8 cellular contexts compared by ENCODE assay signal in genomic region chr17:5438716-5439445, GRCh38. TPM values are rescaled to one million over a fixed set of nuclear protein-coding genes. Genes with fewer than 3 reads are reported as not detected.
DNase-seq lines count a peak whose midpoint lies in the region; ATAC-seq and TF ChIP-seq lines count a peak whose summit lies in the region.

Gene C1QBP, minus strand, starts transcription at chr17:5439155. Its CDS starts 82 bp downstream, at chr17:5439073.

- H3K4me3 ChIP-seq in heart right ventricle (peak within 1 kb of the TSS; percentile 56 to 97 (median 81)), upper lobe of right lung (peak within 1 kb of the TSS; percentile 73)

- H3K36me3 Mint-ChIP-seq in T-cell = peaks cover 22% of the 10 kb centered on the region

- no peaks in the 10 kb centered on the region for H3K27me3 Mint-ChIP-seq in T-cell

- H3K36me3 ChIP-seq in heart right ventricle (peaks cover 0 to 68% (median 21%) of the 10 kb centered on the region in 9 donors), upper lobe of right lung (peaks cover 41% of the 10 kb centered on the region)

- peak within 1 kb of the TSS; percentile 4 for H3K27ac ChIP-seq in adipose tissue (ENCODE audit: low read depth, low read length)
- H3K27ac ChIP-seq in heart right ventricle = peak within 1 kb of the TSS in 9 of 10 donors; percentile 72 to 91 (median 82)
- peak within 1 kb of the TSS; percentile 77 for H3K27ac ChIP-seq in upper lobe of right lung

- H3K4me1 ChIP-seq in heart right ventricle (peaks cover 5 to 30% (median 20%) of the 10 kb centered on the region in 9 donors), upper lobe of right lung (peaks cover 19% of the 10 kb centered on the region)

- H3K4me3 Mint-ChIP-seq in T-cell = peak within 1 kb of the TSS; percentile 73 to 84 (median 79)

- H3K27me3 ChIP-seq in heart right ventricle (no peaks in the 10 kb centered on the region), upper lobe of right lung (no peaks in the 10 kb centered on the region)

- WGBS in adipose tissue, 3 donors = 0 to 1% (median 0%) methylated on average over 61 to 75 of the region's 75 CpGs
- 0% methylated on average over 75 of the region's 75 CpGs for WGBS in heart right ventricle, 2 donors

- intact Hi-C loops in heart right ventricle (cut with DNase I) = loop anchor here in 4 of 10 donors (2.0 to 10.0 kb wide), 3 partner anchors 190 to 194 kb away; no protein-coding TSS in a partner anchor
- intact Hi-C loops in posterior vena cava (cut with DNase I) = no loop called here
- intact Hi-C loops in upper lobe of right lung (cut with DNase I) = no loop called here

- peak; percentile 41 for DNase-seq in NCI-H1417 treated with DMSO at 0.1 percent for 48 hours (lab: John Stamatoyannopoulos, UW)
- DNase-seq in T-cell = peak; percentile 78 to 94 (median 87)
- DNase-seq in heart right ventricle = peak; percentile 92 to 93
- peak; percentile 98 for DNase-seq in posterior vena cava (ENCODE audit: low spot score)
- DNase-seq in upper lobe of right lung = peak; percentile 95

- TF ChIP-seq CTCF in GM12874 (IDR thresholded peaks at IDR 0.05; ENCODE audit: insufficient read depth, low read depth, low read length) = peak; percentile 98
- peak; percentile 99 to 100 (median 100) for TF ChIP-seq CTCF in heart right ventricle (IDR thresholded peaks at IDR 0.05)
- peak; percentile 99 for TF ChIP-seq CTCF in upper lobe of right lung (IDR thresholded peaks at IDR 0.05)

- H3K9me3 ChIP-seq in heart right ventricle = no peaks in the 10 kb centered on the region
- H3K9me3 ChIP-seq in upper lobe of right lung = no peaks in the 10 kb centered on the region

- peaks cover 33 to 41% (median 40%) of the 10 kb centered on the region in 3 donors for H3K4me1 Mint-ChIP-seq in T-cell

- POLR2A ChIA-PET in T-cell (lab: Charles Lee) = interaction anchor here (0.6 kb wide), 2 partner anchors 8 to 29 kb away, joined by 3 read pairs; no protein-coding TSS in a partner anchor

- peak within 1 kb of the TSS; percentile 96 for H3K27ac Mint-ChIP-seq in T-cell

- ATAC-seq in HG02759 (IDR thresholded peaks at IDR 0.05; ENCODE audit: unreplicated experiment) = peak; percentile 87
- peak; percentile 89 to 97 (median 91) for ATAC-seq in T-cell (replicated peaks in 1 of 4)
- ATAC-seq in heart right ventricle = peak; percentile 96 to 98 (median 97)
- ATAC-seq in upper lobe of right lung = peak; percentile 99

- H3K9me3 Mint-ChIP-seq in T-cell = no peaks in the 10 kb centered on the region

- CTCF ChIA-PET in T-cell (lab: Charles Lee) = interaction anchor here (0.6 to 3.1 kb wide), 6 partner anchors 15 to 1683 kb away, joined by 3 to 18 read pairs (median 6); partner anchors contain the start of genes NUP88 (in 1 of the 2), RPAIN (in 1 of the 2) and ZNF594 (in 1 of the 2)

RNA-seq across cellular contexts. Expression of gene C1QBP, which starts in this region (rescaled TPM):
- total RNA-seq in T-cell (100 to 1,000 TPM in 2 of 5 donors, 10 to 100 TPM in 3; 60.1 to 102 (median 93.5) TPM), heart right ventricle (100 to 1,000 TPM; 101 to 144 (median 137) TPM), posterior vena cava (10 to 100 TPM; 66.4 to 74.3 TPM), upper lobe of right lung (73.7 TPM)
- polyA plus RNA-seq in adipose tissue (100 to 1,000 TPM in 2 of 3 donors, 10 to 100 TPM in 1; 58.7 to 136 (median 133) TPM), heart right ventricle (100 to 1,000 TPM in 1 of 2 donors, 10 to 100 TPM in 1; 59.9 to 159 TPM)

Comparison
In these comparisons a context has a peak if more than half of its experiments do, and no peak if none do; other contexts are left out.
1. Peak in every context shown above with its lines: DNase-seq, ATAC-seq, H3K4me3 ChIP-seq and H3K27ac ChIP-seq.
2. DNase-seq: peak in every context shown above with its lines; median percentile 98 in posterior vena cava; 95 in upper lobe of right lung; 92 in heart right ventricle; 87 in T-cell; 41 in NCI-H1417 treated with DMSO at 0.1 percent for 48 hours.
3. H3K27ac ChIP-seq: peak in every context shown above with its lines; median percentile 82 in heart right ventricle; 77 in upper lobe of right lung; 4 in adipose tissue.